In genomic region chr4:108060164-108060563, GRCh38 we compare ENCODE assay signal across 1 cellular context.
TF ChIP-seq lines count a peak whose summit lies in the region.

No MANE protein-coding gene starts in this region.

TF ChIP-seq in WTC11, 78 proteins besides CTCF, POLR2A, EP300 and RAD21 (continued from another document):
- TF ChIP-seq AFF4 (CRISPR knock-in tag; IDR thresholded peaks at IDR 0.05; ENCODE audit: borderline replicate concordance): no peak
- no peak for TF ChIP-seq ESRRA (CRISPR knock-in tag; IDR thresholded peaks at IDR 0.05; ENCODE audit: borderline replicate concordance)
- no peak for TF ChIP-seq NFATC4 (CRISPR knock-in tag; IDR thresholded peaks at IDR 0.05)
- no peak for TF ChIP-seq ATF3 (CRISPR knock-in tag; conservative IDR thresholded peaks at IDR 0.05)
- TF ChIP-seq NR1H2 (CRISPR knock-in tag; IDR thresholded peaks at IDR 0.05): no peak
